ENCODE assay signal across 14 cellular contexts in the genomic region with DNA sequence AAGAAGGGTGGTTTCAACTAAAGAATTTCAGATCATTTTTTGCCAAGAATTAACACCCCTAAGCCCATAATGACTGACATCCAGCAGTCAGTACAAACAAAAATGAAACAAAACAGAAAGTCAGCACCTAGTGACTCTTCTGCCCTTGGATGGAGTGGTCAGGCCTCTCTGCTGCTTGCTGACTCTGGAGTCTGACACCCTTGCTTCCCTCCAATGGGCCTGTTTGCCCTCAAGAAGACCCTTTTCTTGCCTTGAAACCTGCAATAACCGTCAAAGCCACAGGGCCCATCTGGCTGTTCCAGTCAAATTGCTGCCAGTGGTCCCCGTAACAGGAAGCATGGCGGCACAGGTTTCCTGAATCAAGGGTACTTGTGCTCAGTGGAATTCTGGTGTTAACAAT. TPM values are rescaled to one million over a fixed set of nuclear protein-coding genes. Genes with fewer than 3 reads are reported as not detected.
DNase-seq lines count a peak whose midpoint lies in the region; ATAC-seq and TF ChIP-seq lines count a peak whose summit lies in the region.
"Had no signal": no experiment of that assay in that cellular context is flagged by ENCODE, and none has a peak within 500 bp of the region (broad histone marks: within the 10 kb centered on the region; RNA-seq: fewer than 3 reads in every experiment).

No MANE protein-coding gene starts in this region.

- H3K9me3 Mint-ChIP-seq in activated naive CD4-positive, alpha-beta T cell treated with anti-CD3 and anti-CD28 coated beads for 36 hours, result no peaks in the 10 kb centered on the region
- H3K9me3 Mint-ChIP-seq in activated CD8-positive, alpha-beta T cell treated with anti-CD3 and anti-CD28 coated beads for 36 hours, result peaks cover 4% of the 10 kb centered on the region

- no peak overlapping the region for H3K4me3 Mint-ChIP-seq in activated naive CD4-positive, alpha-beta T cell treated with anti-CD3 and anti-CD28 coated beads for 36 hours
- peak overlapping the region; percentile 38 for H3K4me3 Mint-ChIP-seq in activated CD8-positive, alpha-beta T cell treated with anti-CD3 and anti-CD28 coated beads for 36 hours

- intact Hi-C loops in activated naive CD4-positive, alpha-beta T cell treated with anti-CD3 and anti-CD28 coated beads for 36 hours (cut with micrococcal nuclease), result no loop called here
- intact Hi-C loops in activated CD8-positive, alpha-beta T cell treated with anti-CD3 and anti-CD28 coated beads for 36 hours (cut with micrococcal nuclease), result no loop called here
- intact Hi-C loops in stomach (cut with DNase I; ENCODE audit: low total_unique reads), result no loop called here

- TF ChIP-seq POLR2A in stomach (IDR thresholded peaks at IDR 0.05), result no peak

- no peak for TF ChIP-seq CTCF in activated CD8-positive, alpha-beta T cell treated with anti-CD3 and anti-CD28 coated beads for 36 hours (IDR thresholded peaks at IDR 0.05)
- TF ChIP-seq CTCF in stomach (IDR thresholded peaks at IDR 0.05), result no peak

- H3K4me3 ChIP-seq in stomach, result no peak overlapping the region
- H3K4me3 ChIP-seq: lung, right atrium auricular region, vagina had no signal

- H3K27me3 ChIP-seq in stomach, result no peaks in the 10 kb centered on the region
- H3K27me3 ChIP-seq: right atrium auricular region, vagina had no signal

- POLR2A ChIA-PET in activated CD8-positive, alpha-beta T cell treated with anti-CD3 and anti-CD28 coated beads for 36 hours (lab: Charles Lee), result interaction anchor here (1.3 to 51.0 kb wide), 5 partner anchors 7 to 143 kb away, joined by 3 to 1592 read pairs (median 12); partner anchors contain the start of gene CYTIP

- H3K36me3 Mint-ChIP-seq in activated naive CD4-positive, alpha-beta T cell treated with anti-CD3 and anti-CD28 coated beads for 36 hours (ENCODE audit: low read depth), result peaks cover 5% of the 10 kb centered on the region
- H3K36me3 Mint-ChIP-seq in activated CD8-positive, alpha-beta T cell treated with anti-CD3 and anti-CD28 coated beads for 36 hours (ENCODE audit: low read depth), result peaks cover 38% of the 10 kb centered on the region

- H3K27ac ChIP-seq in stomach, result peak overlapping the region; percentile 20 to 87 (median 53)
- H3K27ac ChIP-seq: right atrium auricular region, vagina had no signal

- peak overlapping the region; percentile 99 for H3K27ac Mint-ChIP-seq in activated naive CD4-positive, alpha-beta T cell treated with anti-CD3 and anti-CD28 coated beads for 36 hours
- H3K27ac Mint-ChIP-seq in activated CD8-positive, alpha-beta T cell treated with anti-CD3 and anti-CD28 coated beads for 36 hours, result peak overlapping the region; percentile 99

- H3K36me3 ChIP-seq in stomach, result no peaks in the 10 kb centered on the region
- H3K36me3 ChIP-seq: right atrium auricular region, vagina had no signal

- WGBS in stomach, 5 donors, result 38 to 69% (median 61%) methylated on average over 3 of the region's 3 CpGs

- peaks cover 0 to 31% (median 21%) of the 10 kb centered on the region in 4 donors for H3K4me1 ChIP-seq in stomach
- H3K4me1 ChIP-seq: right atrium auricular region, vagina had no signal

- DNase-seq in activated naive CD4-positive, alpha-beta T cell treated with anti-CD3 and anti-CD28 coated beads for 36 hours, result no peak
- DNase-seq in activated naive CD4-positive, alpha-beta T cell (lab: John Stamatoyannopoulos, UW), result no peak
- peak; percentile 45 for DNase-seq in activated CD8-positive, alpha-beta T cell treated with anti-CD3 and anti-CD28 coated beads for 36 hours
- DNase-seq in stomach (no peak), cerebellar cortex (ENCODE audit: low spot score) (no peak)
- DNase-seq: activated CD4-positive, CD25-positive, alpha-beta regulatory T cell; NCI-H2227 treated with DMSO at 0.1 percent for 48 hours; SHP77 treated with DMSO at 0.1 percent for 48 hours had no signal

- ATAC-seq in HG02981 (IDR thresholded peaks at IDR 0.05; ENCODE audit: unreplicated experiment) (peak; percentile 29), HG02623 (IDR thresholded peaks at IDR 0.05; ENCODE audit: unreplicated experiment) (no peak), GM18909 (IDR thresholded peaks at IDR 0.05; ENCODE audit: poor library complexity, unreplicated experiment) (no peak)
- ATAC-seq in activated CD8-positive, alpha-beta T cell treated with anti-CD3 and anti-CD28 coated beads for 36 hours, result peak; percentile 12

- H3K4me1 Mint-ChIP-seq in activated naive CD4-positive, alpha-beta T cell treated with anti-CD3 and anti-CD28 coated beads for 36 hours (ENCODE audit: low read depth), result peaks cover 91% of the 10 kb centered on the region
- peaks cover 90% of the 10 kb centered on the region for H3K4me1 Mint-ChIP-seq in activated CD8-positive, alpha-beta T cell treated with anti-CD3 and anti-CD28 coated beads for 36 hours (ENCODE audit: low read depth)

- no peaks in the 10 kb centered on the region for H3K27me3 Mint-ChIP-seq in activated naive CD4-positive, alpha-beta T cell treated with anti-CD3 and anti-CD28 coated beads for 36 hours (ENCODE audit: low read depth)
- H3K27me3 Mint-ChIP-seq in activated CD8-positive, alpha-beta T cell treated with anti-CD3 and anti-CD28 coated beads for 36 hours, result no peaks in the 10 kb centered on the region

- CTCF ChIA-PET in activated naive CD4-positive, alpha-beta T cell treated with anti-CD3 and anti-CD28 coated beads for 36 hours (lab: Charles Lee), result interaction anchor here (0.6 to 0.9 kb wide), 2 partner anchors 9 to 428 kb away, joined by 3 to 4 read pairs; no protein-coding TSS in a partner anchor
- CTCF ChIA-PET in activated CD8-positive, alpha-beta T cell treated with anti-CD3 and anti-CD28 coated beads for 36 hours (lab: Charles Lee), result interaction anchor here (1.3 to 2.7 kb wide), 2 partner anchors 32 to 135 kb away, joined by 5 to 7 read pairs; no protein-coding TSS in a partner anchor

- no peaks in the 10 kb centered on the region for H3K9me3 ChIP-seq in stomach
- H3K9me3 ChIP-seq: right atrium auricular region, vagina had no signal

- TF ChIP-seq EP300 in stomach (IDR thresholded peaks at IDR 0.05), result no peak

RNA-seq across cellular contexts. Expression of gene CYTIP, which starts 27.2 kb away (rescaled TPM):
- total RNA-seq in activated naive CD4-positive, alpha-beta T cell treated with anti-CD3 and anti-CD28 coated beads for 36 hours, result 100 to 1,000 TPM; 599 to 610 TPM
- total RNA-seq in activated CD8-positive, alpha-beta T cell treated with anti-CD3 and anti-CD28 coated beads for 36 hours, result 100 to 1,000 TPM; 514 to 520 TPM
- 10 to 100 TPM in 3 of 5 donors, 1 to 10 TPM in 1, not detected in 1; 8.2 to 30.7 (median 21.1) TPM for total RNA-seq in stomach
- polyA plus RNA-seq in stomach, result 10 to 100 TPM in 1 of 3 donors, 1 to 10 TPM in 2; 5.3 to 17.9 (median 9.3) TPM

Comparison
In these comparisons a context has a peak if more than half of its experiments do, and no peak if none do; other contexts are left out.
1. ATAC-seq: peak in HG02981 (single experiment) and activated CD8-positive, alpha-beta T cell treated with anti-CD3 and anti-CD28 coated beads for 36 hours (single experiment); none in HG02623 (single experiment) and GM18909 (single experiment).
2. RNA of gene CYTIP, which starts 27.2 kb away (total RNA-seq): 599 to 610 TPM in activated naive CD4-positive, alpha-beta T cell treated with anti-CD3 and anti-CD28 coated beads for 36 hours and 514 to 520 TPM in activated CD8-positive, alpha-beta T cell treated with anti-CD3 and anti-CD28 coated beads for 36 hours; 8.2 to 30.7 TPM in stomach; every median in the first group is over 10 times any median in the second.